ENCODE assay signal across 8 cellular contexts in the genomic region with DNA sequence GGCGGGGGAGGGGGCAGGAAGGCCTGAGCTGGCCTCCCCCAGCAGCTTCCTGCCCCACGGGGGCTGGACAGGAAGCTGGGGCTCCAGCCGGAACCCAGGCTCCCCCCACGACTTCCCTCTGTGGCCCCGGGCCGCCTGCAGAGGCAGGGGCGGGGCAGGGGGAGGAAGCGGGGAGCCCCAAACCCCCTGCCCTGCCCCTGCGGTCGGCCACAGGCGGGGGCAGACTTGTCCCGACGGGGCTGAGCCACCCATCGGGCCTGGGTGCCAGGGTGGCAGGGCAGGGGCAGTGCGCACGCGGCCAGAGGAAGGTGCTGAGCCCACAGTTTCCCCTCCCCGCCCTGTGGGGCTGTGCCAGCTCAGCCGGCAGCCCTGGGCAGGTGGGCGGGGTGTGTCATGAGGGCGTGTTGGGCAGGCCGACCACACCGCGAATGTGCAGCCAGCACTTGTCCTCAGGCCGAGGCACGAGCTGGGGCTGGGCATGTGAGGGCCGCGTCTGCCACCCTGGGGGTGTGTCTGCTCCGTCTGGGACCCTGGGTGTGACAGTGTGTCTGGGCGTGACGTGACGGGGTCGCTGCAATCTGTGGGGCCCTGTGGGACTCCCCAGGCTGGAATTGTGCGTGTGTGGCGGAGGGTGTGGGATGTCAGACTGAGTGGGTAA. TPM values are rescaled to one million over a fixed set of nuclear protein-coding genes. Genes with fewer than 3 reads are reported as not detected.
DNase-seq lines count a peak whose midpoint lies in the region; ATAC-seq lines count a peak whose summit lies in the region.

No MANE protein-coding gene starts in this region.

- H3K27me3 Mint-ChIP-seq in activated CD4-positive, alpha-beta T cell treated with anti-CD3 and anti-CD28 coated beads, Interleukin-2, amount 10 ng/mL, durations not matched to agents 7 days and 5 days = no peaks in the 10 kb centered on the region

- peaks cover 44 to 68% of the 10 kb centered on the region in 2 donors for H3K4me1 ChIP-seq in duodenal mucosa (ENCODE audit: control insufficient read depth in 1 of 2, insufficient read depth in 2 of 2, low read length in 2 of 2)
- H3K4me1 ChIP-seq in mucosa of rectum (ENCODE audit: control insufficient read depth in 2 of 2, insufficient read depth in 2 of 2, low read length in 2 of 2) = peaks cover 55 to 61% of the 10 kb centered on the region in 2 donors

- DNase-seq in COLO668 (lab: John Stamatoyannopoulos, UW; ENCODE audit: unreplicated experiment) = peak; percentile 51
- peak; percentile 96 for DNase-seq in KG1 (lab: John Stamatoyannopoulos, UW)
- DNase-seq in activated CD4-positive, alpha-beta T cell treated with anti-CD3 and anti-CD28 coated beads, Interleukin-2, amount 10 ng/mL, durations not matched to agents 7 days and 5 days = peak; percentile 79
- DNase-seq in stimulated activated CD8-positive, alpha-beta memory T cell treated with anti-CD3 and anti-CD28 coated beads, Interleukin-7, amount 100 ng/mL, for 4 hours (ENCODE audit: low read depth in 2 of 2) = peak; percentile 77 to 90
- no peak for DNase-seq in cerebellar nuclear complex (lab: John Stamatoyannopoulos, UW)

- peaks cover 9 to 16% of the 10 kb centered on the region in 2 donors for H3K27me3 ChIP-seq in duodenal mucosa (ENCODE audit: control insufficient read depth in 1 of 2, insufficient read depth in 2 of 2, low read length in 2 of 2)
- peaks cover 4 to 13% of the 10 kb centered on the region in 2 donors for H3K27me3 ChIP-seq in mucosa of rectum (ENCODE audit: control insufficient read depth in 2 of 2, insufficient read depth in 2 of 2, low read length in 2 of 2)

- H3K27ac ChIP-seq in duodenal mucosa (ENCODE audit: low read depth, low read length) = peak overlapping the region; percentile 41
- peak overlapping the region; percentile 75 to 78 for H3K27ac ChIP-seq in mucosa of rectum (ENCODE audit: low read depth in 2 of 2, low read length in 2 of 2)

- H3K4me3 ChIP-seq in duodenal mucosa (ENCODE audit: low read depth in 1 of 2, low read length in 2 of 2) (peak overlapping the region; percentile 51 to 72), mucosa of rectum (ENCODE audit: low read length in 2 of 2) (peak overlapping the region; percentile 57 to 70)

- H3K9me3 ChIP-seq in duodenal mucosa (ENCODE audit: control insufficient read depth in 1 of 2, low read length in 2 of 2) (no peaks in the 10 kb centered on the region), mucosa of rectum (ENCODE audit: control insufficient read depth in 2 of 2, low read length in 2 of 2) (no peaks in the 10 kb centered on the region)

- CTCF ChIA-PET in activated CD4-positive, alpha-beta T cell treated with anti-CD3 and anti-CD28 coated beads, Interleukin-2, amount 10 ng/mL, durations not matched to agents 7 days and 5 days (lab: Charles Lee) = interaction anchor here (0.8 to 1.3 kb wide), 8 partner anchors 9 to 243 kb away, joined by 3 to 5 read pairs (median 3); no protein-coding TSS in a partner anchor

- H3K4me1 Mint-ChIP-seq in activated CD4-positive, alpha-beta T cell treated with anti-CD3 and anti-CD28 coated beads, Interleukin-2, amount 10 ng/mL, durations not matched to agents 7 days and 5 days = peaks cover 70% of the 10 kb centered on the region

- H3K36me3 ChIP-seq in duodenal mucosa (ENCODE audit: control insufficient read depth in 1 of 2, insufficient read depth in 2 of 2, low read length in 2 of 2) = peaks cover 4 to 12% of the 10 kb centered on the region in 2 donors
- H3K36me3 ChIP-seq in mucosa of rectum (ENCODE audit: control insufficient read depth in 2 of 2, insufficient read depth in 2 of 2, low read length in 2 of 2) = peaks cover 6 to 8% of the 10 kb centered on the region in 2 donors

- H3K27ac Mint-ChIP-seq in activated CD4-positive, alpha-beta T cell treated with anti-CD3 and anti-CD28 coated beads, Interleukin-2, amount 10 ng/mL, durations not matched to agents 7 days and 5 days = peak overlapping the region; percentile 93

- H3K9ac ChIP-seq in duodenal mucosa (ENCODE audit: low read depth in 1 of 2, low read length in 2 of 2) (peak overlapping the region; percentile 58 to 69), mucosa of rectum (ENCODE audit: low read depth in 1 of 2, low read length in 2 of 2) (peak overlapping the region; percentile 63 to 64)

- H3K4me3 Mint-ChIP-seq in activated CD4-positive, alpha-beta T cell treated with anti-CD3 and anti-CD28 coated beads, Interleukin-2, amount 10 ng/mL, durations not matched to agents 7 days and 5 days = peak overlapping the region; percentile 72

- POLR2A ChIA-PET in activated CD4-positive, alpha-beta T cell treated with anti-CD3 and anti-CD28 coated beads, Interleukin-2, amount 10 ng/mL, durations not matched to agents 7 days and 5 days (lab: Charles Lee) = interaction anchor here (0.7 kb wide), 1 partner anchor 28 kb away, joined by 4 read pairs; no protein-coding TSS in a partner anchor

- no peaks in the 10 kb centered on the region for H3K9me3 Mint-ChIP-seq in activated CD4-positive, alpha-beta T cell treated with anti-CD3 and anti-CD28 coated beads, Interleukin-2, amount 10 ng/mL, durations not matched to agents 7 days and 5 days

- peaks cover 55% of the 10 kb centered on the region for H3K36me3 Mint-ChIP-seq in activated CD4-positive, alpha-beta T cell treated with anti-CD3 and anti-CD28 coated beads, Interleukin-2, amount 10 ng/mL, durations not matched to agents 7 days and 5 days (ENCODE audit: low read depth)

- ATAC-seq in GM21360 (IDR thresholded peaks at IDR 0.05; ENCODE audit: unreplicated experiment) = peak; percentile 40

RNA-seq across cellular contexts. Expression of gene CCDC97, which starts 17.7 kb away (rescaled TPM):
- 10 to 100 TPM; 50.4 to 51.7 TPM for total RNA-seq in activated CD4-positive, alpha-beta T cell treated with anti-CD3 and anti-CD28 coated beads, Interleukin-2, amount 10 ng/mL, durations not matched to agents 7 days and 5 days

RNA-seq across cellular contexts. Expression of gene TGFB1, which starts 26.1 kb away (rescaled TPM):
- 100 to 1,000 TPM; 194 TPM for total RNA-seq in activated CD4-positive, alpha-beta T cell treated with anti-CD3 and anti-CD28 coated beads, Interleukin-2, amount 10 ng/mL, durations not matched to agents 7 days and 5 days

RNA-seq across cellular contexts. Expression of gene B9D2, which starts 36.3 kb away (rescaled TPM):
- total RNA-seq in activated CD4-positive, alpha-beta T cell treated with anti-CD3 and anti-CD28 coated beads, Interleukin-2, amount 10 ng/mL, durations not matched to agents 7 days and 5 days = 10 to 100 TPM; 11.6 to 11.7 TPM

RNA-seq across cellular contexts. Expression of gene TMEM91, which starts 48.7 kb away (rescaled TPM):
- total RNA-seq in activated CD4-positive, alpha-beta T cell treated with anti-CD3 and anti-CD28 coated beads, Interleukin-2, amount 10 ng/mL, durations not matched to agents 7 days and 5 days = 1 to 10 TPM; 5.4 to 5.6 TPM

Comparison
In these comparisons a context has a peak if more than half of its experiments do, and no peak if none do; other contexts are left out.
1. DNase-seq: peak in COLO668 (single experiment), KG1 (single experiment), activated CD4-positive, alpha-beta T cell treated with anti-CD3 and anti-CD28 coated beads, Interleukin-2, amount 10 ng/mL, durations not matched to agents 7 days and 5 days (single experiment) and stimulated activated CD8-positive, alpha-beta memory T cell treated with anti-CD3 and anti-CD28 coated beads, Interleukin-7, amount 100 ng/mL, for 4 hours (2 of 2); none in cerebellar nuclear complex (0 of 2).